In genomic region chr17:56812971-56813388, GRCh38 we compare ENCODE assay signal across 1 cellular context.
TF ChIP-seq lines count a peak whose summit lies in the region.

No MANE protein-coding gene starts in this region.

TF ChIP-seq in SK-N-SH treated with all-trans-retinoic acid at 6 μM for 48 hours, 23 proteins besides CTCF, POLR2A, EP300 and RAD21 (continued from another document):
- TF ChIP-seq BACH2 (CRISPR knock-in tag; IDR thresholded peaks at IDR 0.05; ENCODE audit: borderline replicate concordance) (no peak), CSDC2 (CRISPR knock-in tag; IDR thresholded peaks at IDR 0.05) (no peak), ZFP30 (CRISPR knock-in tag; IDR thresholded peaks at IDR 0.05) (no peak), OSR1 (CRISPR knock-in tag; IDR thresholded peaks at IDR 0.05) (no peak), ZFP3 (CRISPR knock-in tag; IDR thresholded peaks at IDR 0.05) (no peak), ESRRG (CRISPR knock-in tag; IDR thresholded peaks at IDR 0.05) (no peak), PATZ1 (CRISPR knock-in tag; IDR thresholded peaks at IDR 0.05; ENCODE audit: borderline replicate concordance) (no peak), TOX (CRISPR knock-in tag; IDR thresholded peaks at IDR 0.05; ENCODE audit: borderline replicate concordance) (no peak), POU6F1 (CRISPR knock-in tag; IDR thresholded peaks at IDR 0.05; ENCODE audit: borderline replicate concordance, low read depth) (no peak), ZNF8 (CRISPR knock-in tag; IDR thresholded peaks at IDR 0.05) (no peak)
TF ChIP-seq in SK-N-SH treated with all-trans-retinoic acid at 6 μM for 48 hours: peak in this region for 0.
